Comparison of ENCODE assay signal across 7 cellular contexts in genomic region chr19:40926276-40926675, GRCh38. TPM values are rescaled to one million over a fixed set of nuclear protein-coding genes. Genes with fewer than 3 reads are reported as not detected.
"Had no signal": no experiment of that assay in that cellular context is flagged by ENCODE, and none has a peak within 500 bp of the region (broad histone marks: within the 10 kb centered on the region; RNA-seq: fewer than 3 reads in every experiment).

No MANE protein-coding gene starts in this region.

RNA-seq across cellular contexts. Expression of gene CYP2A7, which starts 44.2 kb away (rescaled TPM):
- total RNA-seq: M059J, PC-3, Right ventricle myocardium inferior, RPMI7951, SJCRH30, SK-MEL-5 had no signal
- polyA plus RNA-seq: K562 had no signal
